14 cellular contexts compared by ENCODE assay signal in genomic region chr5:115435065-115435775, GRCh38.
"Had no signal": no experiment of that assay in that cellular context is flagged by ENCODE, and none has a peak within 500 bp of the region (broad histone marks: within the 10 kb centered on the region; RNA-seq: fewer than 3 reads in every experiment).

No MANE protein-coding gene starts in this region.

- ATAC-seq: activated CD8-positive, alpha-beta T cell treated with anti-CD3 and anti-CD28 coated beads, Interleukin-2, amount 10 ng/mL, durations not matched to agents 7 days and 5 days; left cardiac atrium; right lobe of liver had no signal

- DNase-seq: activated CD4-positive, alpha-beta T cell treated with anti-CD3 and anti-CD28 coated beads, Interleukin-2, amount 10 ng/mL, durations not matched to agents 24 days and 14 days; activated CD4-positive, CD25-positive, alpha-beta regulatory T cell; activated CD8-positive, alpha-beta memory T cell treated with anti-CD3 and anti-CD28 coated beads, Interleukin-2, amount 50 U/mL, for 4 hours; activated CD8-positive, alpha-beta T cell treated with anti-CD3 and anti-CD28 coated beads, Interleukin-2, amount 10 ng/mL, durations not matched to agents 7 days and 5 days; activated effector memory CD4-positive, alpha-beta T cell treated with anti-CD3 and anti-CD28 coated beads, Interleukin-2, amount 50 U/mL, for 16 hours; activated T-cell treated with anti-CD3 and anti-CD28 coated beads, Interleukin-2, amount 50 U/mL, for 48 hours; adrenal gland; cortex of kidney; effector CD4-positive, alpha-beta T cell; left cardiac atrium; naive B cell; right lobe of liver; stimulated activated CD4-positive, alpha-beta T cell treated with anti-CD3 and anti-CD28 coated beads, Interleukin-1b, Interleukin-23, amount 100 ng/mL, for 48 hours had no signal

- H3K4me1 ChIP-seq: adrenal gland, neural progenitor cell had no signal

- H3K36me3 ChIP-seq: adrenal gland, neural progenitor cell, right lobe of liver had no signal

- H3K9me3 ChIP-seq: adrenal gland, right lobe of liver had no signal

- H3K27me3 ChIP-seq: adrenal gland, neural progenitor cell, right lobe of liver had no signal

- H3K4me3 ChIP-seq: adrenal gland, neural progenitor cell, right lobe of liver had no signal

- H3K27ac ChIP-seq: adrenal gland, neural progenitor cell, right lobe of liver had no signal
